ENCODE assay signal across 34 cellular contexts in genomic region chr3:72280876-72281275, GRCh38.
"Had no signal": no experiment of that assay in that cellular context is flagged by ENCODE, and none has a peak within 500 bp of the region (broad histone marks: within the 10 kb centered on the region; RNA-seq: fewer than 3 reads in every experiment).

No MANE protein-coding gene starts in this region.

- H3K36me3 Mint-ChIP-seq: activated CD4-positive, alpha-beta memory T cell treated with anti-CD3 and anti-CD28 coated beads for 36 hours; brain; T-cell had no signal

- H3K4me1 Mint-ChIP-seq: activated CD4-positive, alpha-beta T cell treated with anti-CD3 and anti-CD28 coated beads for 36 hours; activated CD4-positive, alpha-beta T cell treated with anti-CD3 and anti-CD28 coated beads, Interleukin-2, amount 10 ng/mL, durations not matched to agents 7 days and 5 days; activated naive CD4-positive, alpha-beta T cell treated with anti-CD3 and anti-CD28 coated beads, Interleukin-2, amount 10 ng/mL, durations not matched to agents 7 days and 5 days; activated naive CD8-positive, alpha-beta T cell treated with anti-CD3 and anti-CD28 coated beads, Interleukin-2, amount 50 U/mL, for 24 hours; T-cell; T-helper 17 cell had no signal

- H3K27ac Mint-ChIP-seq: activated CD4-positive, alpha-beta memory T cell treated with anti-CD3 and anti-CD28 coated beads for 36 hours; activated CD4-positive, alpha-beta T cell treated with anti-CD3 and anti-CD28 coated beads for 36 hours; activated CD4-positive, alpha-beta T cell treated with anti-CD3 and anti-CD28 coated beads, Interleukin-2, amount 10 ng/mL, durations not matched to agents 7 days and 5 days; activated naive CD4-positive, alpha-beta T cell treated with anti-CD3 and anti-CD28 coated beads, Interleukin-2, amount 10 ng/mL, durations not matched to agents 7 days and 5 days; activated naive CD8-positive, alpha-beta T cell; activated naive CD8-positive, alpha-beta T cell treated with anti-CD3 and anti-CD28 coated beads, Interleukin-2, amount 50 U/mL, for 24 hours; T-cell; T-helper 17 cell had no signal

- H3K27me3 Mint-ChIP-seq: activated CD4-positive, alpha-beta T cell treated with anti-CD3 and anti-CD28 coated beads, Interleukin-2, amount 10 ng/mL, durations not matched to agents 7 days and 5 days; activated naive CD8-positive, alpha-beta T cell; T-helper 17 cell had no signal

- ATAC-seq: activated CD4-positive, alpha-beta T cell treated with anti-CD3 and anti-CD28 coated beads for 36 hours; activated naive CD8-positive, alpha-beta T cell treated with anti-CD3 and anti-CD28 coated beads, Interleukin-2, amount 50 U/mL, for 24 hours; activated T-cell treated with anti-CD3 and anti-CD28 coated beads, Interleukin-2, amount 50 U/mL, for 4 hours; PC-3; SK-N-SH treated with all-trans-retinoic acid at 6 μM for 48 hours; T-cell; T-helper 17 cell had no signal

- H3K4me3 Mint-ChIP-seq: activated CD4-positive, alpha-beta memory T cell treated with anti-CD3 and anti-CD28 coated beads for 36 hours; activated CD4-positive, alpha-beta T cell treated with anti-CD3 and anti-CD28 coated beads for 36 hours; activated CD4-positive, alpha-beta T cell treated with anti-CD3 and anti-CD28 coated beads, Interleukin-2, amount 10 ng/mL, durations not matched to agents 7 days and 5 days; activated naive CD4-positive, alpha-beta T cell treated with anti-CD3 and anti-CD28 coated beads, Interleukin-2, amount 10 ng/mL, durations not matched to agents 7 days and 5 days; activated naive CD8-positive, alpha-beta T cell; activated naive CD8-positive, alpha-beta T cell treated with anti-CD3 and anti-CD28 coated beads, Interleukin-2, amount 50 U/mL, for 24 hours; activated T-cell treated with anti-CD3 and anti-CD28 coated beads, Interleukin-2, amount 50 U/mL, for 4 hours; activated T-helper 1 cell treated with anti-CD3 and anti-CD28 coated beads, Interleukin-12 subunit alpha, Interleukin-12 subunit beta, Interleukin-2, Interleukin-4 antibody, amounts not matched to agents 30 ng/mL and 10 ng/mL and 1 ng/mL, durations not matched to agents 14 hours and 24 hours and 36 hours; brain; T-cell; T-helper 17 cell had no signal

- DNase-seq: activated CD4-positive, alpha-beta memory T cell treated with anti-CD3 and anti-CD28 coated beads for 36 hours; activated CD4-positive, alpha-beta T cell treated with anti-CD3 and anti-CD28 coated beads for 36 hours; activated CD4-positive, alpha-beta T cell treated with anti-CD3 and anti-CD28 coated beads, Interleukin-2, amount 10 ng/mL, durations not matched to agents 7 days and 5 days; activated CD8-positive, alpha-beta memory T cell treated with anti-CD3 and anti-CD28 coated beads, Interleukin-2, amount 50 U/mL, for 4 hours; activated naive CD4-positive, alpha-beta T cell treated with anti-CD3 and anti-CD28 coated beads, Interleukin-2, amount 10 ng/mL, durations not matched to agents 7 days and 5 days; activated naive CD8-positive, alpha-beta T cell treated with anti-CD3 and anti-CD28 coated beads, Interleukin-2, amount 50 U/mL, for 24 hours; activated T-cell treated with anti-CD3 and anti-CD28 coated beads for 4 hours; activated T-cell treated with anti-CD3 and anti-CD28 coated beads, Interleukin-2, amount 50 U/mL, for 4 hours; anterior cingulate cortex; caudate nucleus; cerebellar nuclear complex; Kasumi-1; KG1; MM.1S; MV-4-11; NCI-H1092; NCI-H1436 treated with DMSO at 0.1 percent for 48 hours; NCI-H1694 treated with DMSO at 0.1 percent for 48 hours; NCI-H2029; NCI-H2171; NCI-H510A; NCI-H526; NCI-H748 treated with DMSO at 0.1 percent for 48 hours; NK-92 treated with Interleukin-12 subunit alpha and Interleukin-12 subunit beta, amount 100 ng/mL, for 24 hours; PC-3; Peyer's patch; RPMI8226; SIG-M5; T-cell; T-helper 17 cell had no signal
